Comparison of ENCODE assay signal across 18 cellular contexts in genomic region chr5:115433918-115434317, GRCh38.
"Had no signal": no experiment of that assay in that cellular context is flagged by ENCODE, and none has a peak within 500 bp of the region (broad histone marks: within the 10 kb centered on the region; RNA-seq: fewer than 3 reads in every experiment).

No MANE protein-coding gene starts in this region.

- H3K9me3 Mint-ChIP-seq: activated naive CD4-positive, alpha-beta T cell treated with anti-CD3 and anti-CD28 coated beads, Interleukin-2, amount 10 ng/mL, durations not matched to agents 7 days and 5 days; activated T-helper 17 cell treated with anti-CD3 and anti-CD28 coated beads, Interleukin-2, amount 50 U/mL, for 72 hours; dendritic cell treated with granulocyte-macrophage colony-stimulating factor and Interleukin-4, amounts not matched to agents 40 ng/mL and 50 ng/mL, for 4 days had no signal

- H3K36me3 Mint-ChIP-seq: activated naive CD4-positive, alpha-beta T cell treated with anti-CD3 and anti-CD28 coated beads, Interleukin-2, amount 10 ng/mL, durations not matched to agents 7 days and 5 days; brain; T-cell had no signal

- H3K4me3 ChIP-seq: gastrocnemius medialis, lung, thoracic aorta, upper lobe of right lung had no signal

- H3K4me1 Mint-ChIP-seq: activated naive CD4-positive, alpha-beta T cell treated with anti-CD3 and anti-CD28 coated beads, Interleukin-2, amount 10 ng/mL, durations not matched to agents 7 days and 5 days; activated T-helper 17 cell treated with anti-CD3 and anti-CD28 coated beads, Interleukin-2, amount 50 U/mL, for 72 hours; naive B cell; T-cell had no signal

- DNase-seq: activated CD4-positive, alpha-beta T cell treated with anti-CD3 and anti-CD28 coated beads for 1 hour; activated CD4-positive, alpha-beta T cell treated with anti-CD3 and anti-CD28 coated beads, Interleukin-2, amount 50 U/mL, for 4 hours; activated naive CD4-positive, alpha-beta T cell treated with anti-CD3 and anti-CD28 coated beads, Interleukin-2, amount 10 ng/mL, durations not matched to agents 7 days and 5 days; amygdala; effector memory CD4-positive, alpha-beta T cell; gastrocnemius medialis; naive B cell; stimulated activated CD4-positive, alpha-beta T cell treated with anti-CD3 and anti-CD28 coated beads, Interleukin-12 subunit alpha, Interleukin-12 subunit beta, amount 100 ng/mL, for 4 hours; stimulated activated CD4-positive, alpha-beta T cell treated with anti-CD3 and anti-CD28 coated beads, Interleukin-2, amount 100 ng/mL, for 24 hours; T-cell; T1000; upper lobe of right lung had no signal

- H3K4me3 Mint-ChIP-seq: activated naive CD4-positive, alpha-beta T cell treated with anti-CD3 and anti-CD28 coated beads, Interleukin-2, amount 10 ng/mL, durations not matched to agents 7 days and 5 days; activated T-helper 17 cell treated with anti-CD3 and anti-CD28 coated beads, Interleukin-2, amount 50 U/mL, for 72 hours; brain; dendritic cell treated with granulocyte-macrophage colony-stimulating factor and Interleukin-4, amounts not matched to agents 40 ng/mL and 50 ng/mL, for 4 days; naive B cell; T-cell had no signal

- H3K27me3 ChIP-seq: gastrocnemius medialis, upper lobe of right lung had no signal

- H3K9me3 ChIP-seq: gastrocnemius medialis, thoracic aorta, upper lobe of right lung had no signal

- H3K36me3 ChIP-seq: gastrocnemius medialis, thoracic aorta, upper lobe of right lung had no signal

- H3K27ac ChIP-seq: gastrocnemius medialis, parathyroid adenoma, thoracic aorta, upper lobe of right lung had no signal

- ATAC-seq: activated T-helper 17 cell treated with anti-CD3 and anti-CD28 coated beads, Interleukin-2, amount 50 U/mL, for 72 hours; gastrocnemius medialis; T-cell; upper lobe of right lung had no signal

- H3K27me3 Mint-ChIP-seq: activated naive CD4-positive, alpha-beta T cell treated with anti-CD3 and anti-CD28 coated beads, Interleukin-2, amount 10 ng/mL, durations not matched to agents 7 days and 5 days; brain had no signal

- H3K4me1 ChIP-seq: parathyroid adenoma had no signal

- H3K27ac Mint-ChIP-seq: activated naive CD4-positive, alpha-beta T cell treated with anti-CD3 and anti-CD28 coated beads, Interleukin-2, amount 10 ng/mL, durations not matched to agents 7 days and 5 days; activated T-helper 17 cell treated with anti-CD3 and anti-CD28 coated beads, Interleukin-2, amount 50 U/mL, for 72 hours; dendritic cell treated with granulocyte-macrophage colony-stimulating factor and Interleukin-4, amounts not matched to agents 40 ng/mL and 50 ng/mL, for 4 days; naive B cell; T-cell had no signal
